In genomic region chr1:25414581-25414980, GRCh38 we compare ENCODE assay signal across 4 cellular contexts. TPM values are rescaled to one million over a fixed set of nuclear protein-coding genes. Genes with fewer than 3 reads are reported as not detected.
"Had no signal": no experiment of that assay in that cellular context is flagged by ENCODE, and none has a peak within 500 bp of the region (broad histone marks: within the 10 kb centered on the region; RNA-seq: fewer than 3 reads in every experiment).

No MANE protein-coding gene starts in this region.

RNA-seq across cellular contexts. Expression of gene RHCE, which starts 6.0 kb away (rescaled TPM):
- total RNA-seq: natural killer cell, occipital lobe, progenitor cell of endocrine pancreas, transverse colon had no signal
